ENCODE assay signal across 25 cellular contexts in the genomic region with DNA sequence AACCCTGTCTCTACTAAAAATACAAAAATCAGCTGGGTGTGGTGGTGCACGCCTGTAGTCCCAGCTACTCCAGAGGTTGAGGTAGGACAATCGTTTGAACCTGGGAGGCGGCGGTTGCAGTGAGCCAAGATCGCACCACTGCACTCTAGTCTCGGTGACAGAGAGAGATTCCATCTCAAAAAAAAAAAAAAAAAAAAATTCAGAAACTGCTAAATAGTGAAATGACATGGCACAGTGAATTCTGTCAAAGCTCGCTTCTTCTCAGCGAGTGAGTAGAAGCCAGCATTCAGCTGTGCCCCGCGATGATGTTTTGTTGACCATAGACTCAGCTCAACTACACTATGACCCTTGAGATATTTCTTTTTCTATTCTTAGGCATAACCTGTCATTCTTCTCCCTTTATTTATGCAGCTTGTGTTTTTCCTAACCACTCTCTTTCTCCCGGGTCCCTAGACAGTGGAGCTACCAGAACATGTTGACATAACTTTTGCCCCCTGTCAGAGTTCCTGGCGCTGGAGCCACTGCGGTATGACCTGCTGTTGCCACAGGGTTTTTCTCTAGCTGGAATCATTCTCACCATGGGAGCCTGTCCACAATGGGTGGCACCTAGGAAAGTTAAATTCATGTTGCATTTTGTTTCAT. TPM values are rescaled to one million over a fixed set of nuclear protein-coding genes. Genes with fewer than 3 reads are reported as not detected.
DNase-seq lines count a peak whose midpoint lies in the region; ATAC-seq and TF ChIP-seq lines count a peak whose summit lies in the region.
"Had no signal": no experiment of that assay in that cellular context is flagged by ENCODE, and none has a peak within 500 bp of the region (broad histone marks: within the 10 kb centered on the region; RNA-seq: fewer than 3 reads in every experiment).

No MANE protein-coding gene starts in this region.

- no peaks in the 10 kb centered on the region for H3F3A ChIP-seq in Loucy (ENCODE audit: low read depth)

- H3K9me3 ChIP-seq in CD4-positive, CD25-positive, alpha-beta regulatory T cell (ENCODE audit: control insufficient read depth in 2 of 2, low read length in 2 of 2): no peaks in the 10 kb centered on the region
- no peaks in the 10 kb centered on the region for H3K9me3 ChIP-seq in Loucy (ENCODE audit: insufficient read depth, low read depth, low read length)
- no peaks in the 10 kb centered on the region for H3K9me3 ChIP-seq in prostate gland

- intact Hi-C loops in prostate gland (cut with DNase I) (no loop called here), left colon (cut with DNase I, micrococcal nuclease) (no loop called here)

- peak overlapping the region in 1 of 4 donors; percentile 64 for H3K4me3 Mint-ChIP-seq in CD4-positive, CD25-positive, alpha-beta regulatory T cell
- no peak overlapping the region for H3K4me3 Mint-ChIP-seq in osteocyte (ENCODE audit: unreplicated experiment)
- H3K4me3 Mint-ChIP-seq: activated CD4-positive, alpha-beta memory T cell treated with anti-CD3 and anti-CD28 coated beads, Interleukin-2, amount 10 ng/mL, durations not matched to agents 7 days and 5 days; activated naive CD8-positive, alpha-beta T cell treated with anti-CD3 and anti-CD28 coated beads for 36 hours had no signal

- H4K20me1 ChIP-seq in Loucy (ENCODE audit: insufficient read depth, low read length, poor library complexity, severe bottlenecking): no peaks in the 10 kb centered on the region

- no peak overlapping the region for H3K4me2 ChIP-seq in Loucy (ENCODE audit: low read depth, low read length, poor library complexity, severe bottlenecking)
- H3K4me2 ChIP-seq: KMS-11 had no signal

- peaks cover 0 to 1% (median 0%) of the 10 kb centered on the region in 7 donors for H3K9me3 Mint-ChIP-seq in CD4-positive, CD25-positive, alpha-beta regulatory T cell
- H3K9me3 Mint-ChIP-seq in osteocyte (ENCODE audit: unreplicated experiment): no peaks in the 10 kb centered on the region
- H3K9me3 Mint-ChIP-seq: activated CD4-positive, alpha-beta memory T cell treated with anti-CD3 and anti-CD28 coated beads, Interleukin-2, amount 10 ng/mL, durations not matched to agents 7 days and 5 days; effector memory CD8-positive, alpha-beta T cell had no signal

- no peaks in the 10 kb centered on the region for H3K36me3 Mint-ChIP-seq in CD4-positive, CD25-positive, alpha-beta regulatory T cell
- H3K36me3 Mint-ChIP-seq in osteocyte (ENCODE audit: unreplicated experiment): no peaks in the 10 kb centered on the region
- H3K36me3 Mint-ChIP-seq: activated naive CD8-positive, alpha-beta T cell treated with anti-CD3 and anti-CD28 coated beads for 36 hours had no signal

- no peaks in the 10 kb centered on the region for H3K9me2 ChIP-seq in Loucy (replicated peaks; ENCODE audit: low read depth, low read length)

- peak overlapping the region; percentile 81 to 93 (median 88) for H3K27ac Mint-ChIP-seq in CD4-positive, CD25-positive, alpha-beta regulatory T cell
- peak overlapping the region; percentile 80 for H3K27ac Mint-ChIP-seq in osteocyte (ENCODE audit: unreplicated experiment)
- H3K27ac Mint-ChIP-seq: activated naive CD8-positive, alpha-beta T cell treated with anti-CD3 and anti-CD28 coated beads for 36 hours had no signal

- no peak for TF ChIP-seq POLR2A in prostate gland (IDR thresholded peaks at IDR 0.05)

- no peaks in the 10 kb centered on the region for H3K79me2 ChIP-seq in Loucy (ENCODE audit: insufficient read depth, low read length)

- 85% methylated on average over 13 of the region's 13 CpGs for WGBS in prostate gland

- H3K4me1 ChIP-seq in CD4-positive, CD25-positive, alpha-beta regulatory T cell (ENCODE audit: control insufficient read depth, insufficient read depth, low read length, poor library complexity, severe bottlenecking): peaks cover 57% of the 10 kb centered on the region
- H3K4me1 ChIP-seq in Loucy (ENCODE audit: insufficient read depth, low read length, poor library complexity, severe bottlenecking): peaks cover 40% of the 10 kb centered on the region
- H3K4me1 ChIP-seq in prostate gland (replicated peaks): peaks cover 5% of the 10 kb centered on the region

- H3K27me3 ChIP-seq in CD4-positive, CD25-positive, alpha-beta regulatory T cell (ENCODE audit: control insufficient read depth, insufficient read depth, low read length): no peaks in the 10 kb centered on the region
- H3K27me3 ChIP-seq in Loucy (ENCODE audit: insufficient read depth, low read length, poor library complexity, severe bottlenecking) (no peaks in the 10 kb centered on the region), prostate gland (replicated peaks; ENCODE audit: insufficient read depth) (no peaks in the 10 kb centered on the region)

- peak overlapping the region; percentile 15; the same call in 1 of the 2 replicates for H2AFZ ChIP-seq in Loucy (ENCODE audit: low read length)

- no peak for TF ChIP-seq CTCF in Loucy (conservative IDR thresholded peaks at IDR 0.05; ENCODE audit: low read length)
- no peak for TF ChIP-seq CTCF in osteocyte (IDR thresholded peaks at IDR 0.05)
- TF ChIP-seq CTCF in prostate gland (IDR thresholded peaks at IDR 0.05): no peak

- DNase-seq in CD4-positive, CD25-positive, alpha-beta regulatory T cell: no peak
- DNase-seq in islet precursor cell (peak; percentile 22), osteocyte (ENCODE audit: extremely low spot score, unreplicated experiment) (no peak), NCI-H2171 (lab: John Stamatoyannopoulos, UW) (no peak), prostate gland (ENCODE audit: low spot score) (no peak), left colon (no peak)
- DNase-seq: ACHN; activated CD4-positive, alpha-beta memory T cell treated with anti-CD3 and anti-CD28 coated beads, Interleukin-2, amount 10 ng/mL, durations not matched to agents 7 days and 5 days; activated CD4-positive, CD25-positive, alpha-beta regulatory T cell treated with anti-CD3 and anti-CD28 coated beads, Interleukin-2, amount 50 U/mL, for 72 hours; activated CD8-positive, alpha-beta memory T cell treated with anti-CD3 and anti-CD28 coated beads, Interleukin-2, amount 50 U/mL, for 48 hours; activated effector memory CD4-positive, alpha-beta T cell treated with Interleukin-2 at 50 U/mL for 16 hours; activated naive CD8-positive, alpha-beta T cell treated with anti-CD3 and anti-CD28 coated beads for 36 hours; effector memory CD8-positive, alpha-beta T cell; erythroblast; head of caudate nucleus; NCI-H1436; NCI-H2107; NCI-H446 treated with DMSO at 0.1 percent for 48 hours; nucleus accumbens; small intestine; stimulated activated CD4-positive, alpha-beta T cell treated with anti-CD3 and anti-CD28 coated beads, Interleukin-2, amount 100 ng/mL, for 24 hours had no signal

- ATAC-seq in CD4-positive, CD25-positive, alpha-beta regulatory T cell (ENCODE audit: low read depth in 2 of 2): no peak
- no peak for ATAC-seq in left colon
- no peak for ATAC-seq in GM18520 (IDR thresholded peaks at IDR 0.05; ENCODE audit: unreplicated experiment)
- ATAC-seq: effector memory CD8-positive, alpha-beta T cell had no signal

- no peaks in the 10 kb centered on the region for H3K27me3 Mint-ChIP-seq in CD4-positive, CD25-positive, alpha-beta regulatory T cell
- no peaks in the 10 kb centered on the region for H3K27me3 Mint-ChIP-seq in osteocyte (ENCODE audit: unreplicated experiment)
- H3K27me3 Mint-ChIP-seq: activated CD4-positive, alpha-beta memory T cell treated with anti-CD3 and anti-CD28 coated beads, Interleukin-2, amount 10 ng/mL, durations not matched to agents 7 days and 5 days; activated naive CD8-positive, alpha-beta T cell treated with anti-CD3 and anti-CD28 coated beads for 36 hours; effector memory CD8-positive, alpha-beta T cell had no signal

- no peak overlapping the region for H3K9ac ChIP-seq in Loucy (ENCODE audit: low read depth, low read length, poor library complexity, severe bottlenecking)
- H3K9ac ChIP-seq: KMS-11 had no signal

- no peak overlapping the region for H3K27ac ChIP-seq in CD4-positive, CD25-positive, alpha-beta regulatory T cell (ENCODE audit: insufficient read depth, low read length, poor library complexity, severe bottlenecking)
- no peak overlapping the region for H3K27ac ChIP-seq in prostate gland
- H3K27ac ChIP-seq: KMS-11, RWPE1 had no signal

- no peaks in the 10 kb centered on the region for H3K36me3 ChIP-seq in CD4-positive, CD25-positive, alpha-beta regulatory T cell (ENCODE audit: control insufficient read depth, insufficient read depth, low read length)
- H3K36me3 ChIP-seq in Loucy (ENCODE audit: insufficient read depth, low read length) (no peaks in the 10 kb centered on the region), prostate gland (no peaks in the 10 kb centered on the region)

- H3K4me3 ChIP-seq in CD4-positive, CD25-positive, alpha-beta regulatory T cell (ENCODE audit: low read depth, low read length): no peak overlapping the region
- H3K4me3 ChIP-seq in Loucy (ENCODE audit: low read length, poor library complexity, severe bottlenecking): no peak overlapping the region
- H3K4me3 ChIP-seq in prostate gland: no peak overlapping the region

- H3K4me1 Mint-ChIP-seq in CD4-positive, CD25-positive, alpha-beta regulatory T cell: peaks cover 40 to 86% (median 63%) of the 10 kb centered on the region in 4 donors
- peaks cover 51% of the 10 kb centered on the region for H3K4me1 Mint-ChIP-seq in osteocyte (ENCODE audit: unreplicated experiment)

RNA-seq across cellular contexts. Expression of gene IQGAP2, which starts 13.5 kb away (rescaled TPM):
- 214 TPM for total RNA-seq in CD4-positive, CD25-positive, alpha-beta regulatory T cell
- 10 to 100 TPM; 53.9 to 70.2 (median 59.2) TPM for polyA plus RNA-seq in CD4-positive, CD25-positive, alpha-beta regulatory T cell
- total RNA-seq in osteocyte (8.8 and 11.8 TPM in 2 replicates), prostate gland (10 to 100 TPM; 41.5 to 64.9 TPM), left colon (100 to 1,000 TPM; 104 to 123 TPM)
